In genomic region chr21:15483138-15483780, GRCh38 we compare ENCODE assay signal across 1 cellular context.
TF ChIP-seq lines count a peak whose summit lies in the region.

No MANE protein-coding gene starts in this region.

TF ChIP-seq in HepG2, 621 proteins besides CTCF, POLR2A, EP300 and RAD21 (continued from another document):
- no peak for TF ChIP-seq ZNF503 (CRISPR knock-in tag; IDR thresholded peaks at IDR 0.05)
- TF ChIP-seq DZIP1 (CRISPR knock-in tag; IDR thresholded peaks at IDR 0.05), result no peak
- no peak for TF ChIP-seq GMEB1 (CRISPR knock-in tag; IDR thresholded peaks at IDR 0.05; ENCODE audit: borderline replicate concordance)
- TF ChIP-seq ARID2 (CRISPR knock-in tag; IDR thresholded peaks at IDR 0.05; ENCODE audit: borderline replicate concordance), result no peak
- TF ChIP-seq ZNF83 (CRISPR knock-in tag; IDR thresholded peaks at IDR 0.05; ENCODE audit: borderline replicate concordance), result no peak
- no peak for TF ChIP-seq SKI (IDR thresholded peaks at IDR 0.05; ENCODE audit: partially characterized antibody)
TF ChIP-seq in HepG2: peak in this region for 111.
